ENCODE assay signal across 2 cellular contexts in the genomic region with DNA sequence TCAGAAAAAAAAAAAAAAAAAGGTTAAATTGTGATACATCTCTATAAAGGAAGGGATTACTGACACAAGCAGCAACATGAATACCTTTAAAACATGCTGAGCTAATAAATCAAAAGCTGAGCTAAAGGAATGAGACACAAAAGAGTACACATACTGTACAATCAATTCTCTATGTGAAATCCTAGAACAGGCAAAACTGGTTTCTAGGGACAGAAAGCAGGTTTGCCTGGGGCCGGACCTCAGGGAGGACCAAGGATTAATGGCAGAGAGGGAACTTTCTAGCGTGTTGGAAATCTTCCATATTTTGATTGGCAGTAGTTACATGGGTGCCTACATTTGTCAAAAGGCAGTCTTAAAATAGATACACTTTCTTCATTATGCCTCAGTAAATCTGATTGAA.
TF ChIP-seq lines count a peak whose summit lies in the region.

No MANE protein-coding gene starts in this region.

TF ChIP-seq in K562, 482 proteins besides CTCF, POLR2A, EP300 and RAD21:
- TF ChIP-seq ZNF316 (IDR thresholded peaks at IDR 0.05) (peak; percentile 60), ESRRA (IDR thresholded peaks at IDR 0.05; ENCODE audit: borderline replicate concordance, low read depth) (no peak), TARDBP (IDR thresholded peaks at IDR 0.05) (no peak), HOXB6 (CRISPR knock-in tag; IDR thresholded peaks at IDR 0.05; ENCODE audit: borderline replicate concordance) (no peak), NR1H2 (CRISPR knock-in tag; IDR thresholded peaks at IDR 0.05) (no peak), MAFK (IDR thresholded peaks at IDR 0.05; ENCODE audit: low read length) (0 out of 2 replicates have a peak, but pooled peaks have one; percentile 43), ZZZ3 (IDR thresholded peaks at IDR 0.05) (no peak), ZNF696 (CRISPR knock-in tag; conservative IDR thresholded peaks at IDR 0.05) (no peak)
- TF ChIP-seq, protein P1, sequence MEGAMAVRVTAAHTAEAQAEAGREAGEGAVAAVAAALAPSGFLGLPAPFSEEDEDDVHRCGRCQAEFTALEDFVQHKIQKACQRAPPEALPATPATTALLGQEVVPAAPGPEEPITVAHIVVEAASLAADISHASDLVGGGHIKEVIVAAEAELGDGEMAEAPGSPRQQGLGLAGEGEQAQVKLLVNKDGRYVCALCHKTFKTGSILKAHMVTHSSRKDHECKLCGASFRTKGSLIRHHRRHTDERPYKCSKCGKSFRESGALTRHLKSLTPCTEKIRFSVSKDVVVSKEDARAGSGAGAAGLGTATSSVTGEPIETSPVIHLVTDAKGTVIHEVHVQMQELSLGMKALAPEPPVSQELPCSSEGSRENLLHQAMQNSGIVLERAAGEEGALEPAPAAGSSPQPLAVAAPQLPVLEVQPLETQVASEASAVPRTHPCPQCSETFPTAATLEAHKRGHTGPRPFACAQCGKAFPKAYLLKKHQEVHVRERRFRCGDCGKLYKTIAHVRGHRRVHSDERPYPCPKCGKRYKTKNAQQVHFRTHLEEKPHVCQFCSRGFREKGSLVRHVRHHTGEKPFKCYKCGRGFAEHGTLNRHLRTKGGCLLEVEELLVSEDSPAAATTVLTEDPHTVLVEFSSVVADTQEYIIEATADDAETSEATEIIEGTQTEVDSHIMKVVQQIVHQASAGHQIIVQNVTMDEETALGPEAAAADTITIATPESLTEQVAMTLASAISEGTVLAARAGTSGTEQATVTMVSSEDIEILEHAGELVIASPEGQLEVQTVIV (CRISPR knock-in tag; IDR thresholded peaks at IDR 0.05; ENCODE audit: borderline replicate concordance) = no peak
- TF ChIP-seq, protein P2, sequence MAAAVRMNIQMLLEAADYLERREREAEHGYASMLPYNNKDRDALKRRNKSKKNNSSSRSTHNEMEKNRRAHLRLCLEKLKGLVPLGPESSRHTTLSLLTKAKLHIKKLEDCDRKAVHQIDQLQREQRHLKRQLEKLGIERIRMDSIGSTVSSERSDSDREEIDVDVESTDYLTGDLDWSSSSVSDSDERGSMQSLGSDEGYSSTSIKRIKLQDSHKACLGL (CRISPR knock-in tag; IDR thresholded peaks at IDR 0.05; ENCODE audit: borderline replicate concordance, poor library complexity, severe bottlenecking) = no peak

TF ChIP-seq in HepG2, 621 proteins besides CTCF, POLR2A, EP300 and RAD21:
- TF ChIP-seq MAFF (IDR thresholded peaks at IDR 0.05; ENCODE audit: low read depth, low read length) (peak; percentile 50; the same call in 1 of the 2 replicates), MAFK (conservative IDR thresholded peaks at IDR 0.05 in 1 of 2, IDR thresholded peaks at IDR 0.05 in 1 of 2; ENCODE audit: low read length in 2 of 2) (peak; percentile 27 to 70; a peak in 2 of 4 replicates), SSRP1 (CRISPR knock-in tag; IDR thresholded peaks at IDR 0.05) (no peak), SALL2 (CRISPR knock-in tag; IDR thresholded peaks at IDR 0.05) (no peak)
- TF ChIP-seq, protein P3, sequence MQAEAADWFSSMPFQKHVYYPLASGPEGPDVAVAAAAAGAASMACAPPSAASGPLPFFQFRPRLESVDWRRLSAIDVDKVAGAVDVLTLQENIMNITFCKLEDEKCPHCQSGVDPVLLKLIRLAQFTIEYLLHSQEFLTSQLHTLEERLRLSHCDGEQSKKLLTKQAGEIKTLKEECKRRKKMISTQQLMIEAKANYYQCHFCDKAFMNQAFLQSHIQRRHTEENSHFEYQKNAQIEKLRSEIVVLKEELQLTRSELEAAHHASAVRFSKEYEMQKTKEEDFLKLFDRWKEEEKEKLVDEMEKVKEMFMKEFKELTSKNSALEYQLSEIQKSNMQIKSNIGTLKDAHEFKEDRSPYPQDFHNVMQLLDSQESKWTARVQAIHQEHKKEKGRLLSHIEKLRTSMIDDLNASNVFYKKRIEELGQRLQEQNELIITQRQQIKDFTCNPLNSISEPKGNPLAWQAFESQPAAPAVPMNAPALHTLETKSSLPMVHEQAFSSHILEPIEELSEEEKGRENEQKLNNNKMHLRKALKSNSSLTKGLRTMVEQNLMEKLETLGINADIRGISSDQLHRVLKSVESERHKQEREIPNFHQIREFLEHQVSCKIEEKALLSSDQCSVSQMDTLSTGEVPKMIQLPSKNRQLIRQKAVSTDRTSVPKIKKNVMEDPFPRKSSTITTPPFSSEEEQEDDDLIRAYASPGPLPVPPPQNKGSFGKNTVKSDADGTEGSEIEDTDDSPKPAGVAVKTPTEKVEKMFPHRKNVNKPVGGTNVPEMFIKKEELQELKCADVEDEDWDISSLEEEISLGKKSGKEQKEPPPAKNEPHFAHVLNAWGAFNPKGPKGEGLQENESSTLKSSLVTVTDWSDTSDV (CRISPR knock-in tag; IDR thresholded peaks at IDR 0.05) = no peak
TF ChIP-seq in HepG2: peak in this region for 2.
